In genomic region chr5:148623101-148623500, GRCh38 we compare ENCODE assay signal across 28 cellular contexts. TPM values are rescaled to one million over a fixed set of nuclear protein-coding genes. Genes with fewer than 3 reads are reported as not detected.
"Had no signal": no experiment of that assay in that cellular context is flagged by ENCODE, and none has a peak within 500 bp of the region (broad histone marks: within the 10 kb centered on the region; RNA-seq: fewer than 3 reads in every experiment).

No MANE protein-coding gene starts in this region.

- H3K4me1 Mint-ChIP-seq: activated B cell treated with CpG ODN at 0.5 μM for 24 hours, brain had no signal

- H3K36me3 Mint-ChIP-seq: brain had no signal

- H3K9me3 Mint-ChIP-seq: activated B cell treated with CpG ODN at 0.5 μM for 24 hours; activated CD4-positive, alpha-beta memory T cell treated with anti-CD3 and anti-CD28 coated beads, Interleukin-2, amount 10 ng/mL, durations not matched to agents 7 days and 5 days; activated CD4-positive, alpha-beta T cell treated with anti-CD3 and anti-CD28 coated beads, Interleukin-2, amount 10 ng/mL, durations not matched to agents 24 days and 14 days; activated naive CD4-positive, alpha-beta T cell treated with anti-CD3 and anti-CD28 coated beads for 36 hours; activated T-helper 17 cell treated with anti-CD3 and anti-CD28 coated beads, Interleukin-2, amount 50 U/mL, for 72 hours; brain; central memory CD8-positive, alpha-beta T cell had no signal

- H3K4me3 Mint-ChIP-seq: activated B cell treated with CpG ODN at 0.5 μM for 24 hours; activated CD4-positive, alpha-beta memory T cell treated with anti-CD3 and anti-CD28 coated beads, Interleukin-2, amount 10 ng/mL, durations not matched to agents 7 days and 5 days; activated CD4-positive, alpha-beta T cell treated with anti-CD3 and anti-CD28 coated beads, Interleukin-2, amount 10 ng/mL, durations not matched to agents 24 days and 14 days; activated naive CD4-positive, alpha-beta T cell treated with anti-CD3 and anti-CD28 coated beads for 36 hours; activated naive CD8-positive, alpha-beta T cell; activated T-helper 17 cell treated with anti-CD3 and anti-CD28 coated beads, Interleukin-2, amount 50 U/mL, for 72 hours; brain; central memory CD8-positive, alpha-beta T cell; T-helper 17 cell had no signal

- FAIRE-seq: astrocyte, TTC549 had no signal

- H3K4me3 ChIP-seq: MG63 had no signal

- H3K27me3 ChIP-seq: MG63 had no signal

- H3K36me3 ChIP-seq: MG63 had no signal

- ATAC-seq: activated T-helper 17 cell treated with anti-CD3 and anti-CD28 coated beads, Interleukin-2, amount 50 U/mL, for 72 hours; T-helper 17 cell had no signal

- H3K27ac Mint-ChIP-seq: activated B cell treated with CpG ODN at 0.5 μM for 24 hours; activated CD4-positive, alpha-beta memory T cell treated with anti-CD3 and anti-CD28 coated beads, Interleukin-2, amount 10 ng/mL, durations not matched to agents 7 days and 5 days; activated CD4-positive, alpha-beta T cell treated with anti-CD3 and anti-CD28 coated beads, Interleukin-2, amount 10 ng/mL, durations not matched to agents 24 days and 14 days; activated naive CD4-positive, alpha-beta T cell treated with anti-CD3 and anti-CD28 coated beads for 36 hours; activated naive CD8-positive, alpha-beta T cell; activated T-helper 17 cell treated with anti-CD3 and anti-CD28 coated beads, Interleukin-2, amount 50 U/mL, for 72 hours; brain; T-helper 17 cell had no signal

- DNase-seq: activated B cell treated with CpG ODN at 0.5 μM for 24 hours; activated CD4-positive, alpha-beta memory T cell treated with anti-CD3 and anti-CD28 coated beads, Interleukin-2, amount 10 ng/mL, durations not matched to agents 7 days and 5 days; activated CD4-positive, alpha-beta T cell treated with anti-CD3 and anti-CD28 coated beads for 1 hour; activated CD4-positive, alpha-beta T cell treated with anti-CD3 and anti-CD28 coated beads, Interleukin-2, amount 10 ng/mL, durations not matched to agents 24 days and 14 days; activated gamma-delta T cell; activated naive CD4-positive, alpha-beta T cell treated with anti-CD3 and anti-CD28 coated beads for 36 hours; activated T-cell treated with anti-CD3 and anti-CD28 coated beads for 4 hours; activated T-cell treated with anti-CD3 and anti-CD28 coated beads, Interleukin-2, amount 50 U/mL, for 48 hours; amygdala; MV-4-11; NCI-H1092 treated with DMSO at 0.1 percent for 48 hours; NCI-H1436; NCI-H187; NCI-H2081; NCI-H510A treated with DMSO at 0.1 percent for 48 hours; NCI-H69; SIG-M5; T-helper 17 cell; T-helper 9 cell had no signal

RNA-seq across cellular contexts. Expression of gene HTR4, which starts 31.2 kb away (rescaled TPM):
- total RNA-seq: activated B cell treated with CpG ODN at 0.5 μM for 24 hours; activated CD4-positive, alpha-beta memory T cell treated with anti-CD3 and anti-CD28 coated beads, Interleukin-2, amount 10 ng/mL, durations not matched to agents 7 days and 5 days; activated CD4-positive, alpha-beta T cell treated with anti-CD3 and anti-CD28 coated beads, Interleukin-2, amount 10 ng/mL, durations not matched to agents 24 days and 14 days; activated CD8-positive, alpha-beta memory T cell treated with anti-CD3 and anti-CD28 coated beads for 36 hours; activated naive CD4-positive, alpha-beta T cell treated with anti-CD3 and anti-CD28 coated beads for 36 hours; activated T-helper 17 cell treated with anti-CD3 and anti-CD28 coated beads, Interleukin-2, amount 50 U/mL, for 72 hours; astrocyte; PC-3; T-helper 17 cell had no signal
